8 cellular contexts compared by ENCODE assay signal in genomic region chrX:48521353-48522243, GRCh38. TPM values are rescaled to one million over a fixed set of nuclear protein-coding genes. Genes with fewer than 3 reads are reported as not detected.
DNase-seq lines count a peak whose midpoint lies in the region; ATAC-seq and TF ChIP-seq lines count a peak whose summit lies in the region.

EBP (plus strand) TSS chrX:48521808; CDS start chrX:48523772, 1,964 bp downstream.

- TF ChIP-seq POLR2A in lower leg skin (IDR thresholded peaks at IDR 0.05), result no peak

- peak in 3 of 56 donors; percentile 3 to 12 (median 6) for TF ChIP-seq CTCF in dorsolateral prefrontal cortex (IDR thresholded peaks at IDR 0.05 in 54 of 56, conservative IDR thresholded peaks at IDR 0.05 in 2 of 56; ENCODE audit: low read depth in 1 of 56, partially characterized antibody in 56 of 56)
- no peak for TF ChIP-seq CTCF in lower leg skin (IDR thresholded peaks at IDR 0.05)

- intact Hi-C loops in dorsolateral prefrontal cortex (cut with DNase I) (loop anchor here in 1 of 2 donors (2.0 kb wide), 1 partner anchor 17 kb away; the partner anchor contains the start of gene TBC1D25), lower leg skin (cut with DNase I; ENCODE audit: low total_unique reads) (no loop called here)

- DNase-seq in CD1c-positive myeloid dendritic cell (ENCODE audit: extremely low spot score) (peak; percentile 95), NCI-H82 treated with DMSO at 0.1 percent for 48 hours (lab: John Stamatoyannopoulos, UW; ENCODE audit: unreplicated experiment) (peak; percentile 92), dorsolateral prefrontal cortex (peak; percentile 76 to 94 (median 88)), lower leg skin (ENCODE audit: low spot score in 2 of 2) (peak; percentile 85 to 97)
- peak; percentile 95 for DNase-seq in activated CD4-positive, alpha-beta T cell treated with anti-CD3 and anti-CD28 coated beads, Interleukin-2, amount 50 U/mL, for 48 hours
- peak; percentile 89 to 91 for DNase-seq in stimulated activated CD4-positive, alpha-beta T cell treated with anti-CD3 and anti-CD28 coated beads, Interleukin-4, amount 100 ng/mL, for 4 hours

- ATAC-seq in GM19452 (IDR thresholded peaks at IDR 0.05; ENCODE audit: unreplicated experiment) (peak; percentile 97), HG03575 (IDR thresholded peaks at IDR 0.05; ENCODE audit: extremely low read depth, insufficient number of reproducible peaks, low FRiP score, unreplicated experiment) (peak; percentile 90)

- peaks cover 0 to 28% (median 4%) of the 10 kb centered on the region in 45 donors for H3K27me3 ChIP-seq in dorsolateral prefrontal cortex

- 2 to 39% methylated on average over 21 to 66 of the region's 66 CpGs for WGBS in lower leg skin, 2 donors

- H3K4me3 ChIP-seq in dorsolateral prefrontal cortex, result peak within 1 kb of the TSS; percentile 30 to 73 (median 60)
- peak within 1 kb of the TSS; percentile 30 for H3K4me3 ChIP-seq in lower leg skin (ENCODE audit: low read depth, poor library complexity, severe bottlenecking)

- H3K27ac ChIP-seq in dorsolateral prefrontal cortex, result peak within 1 kb of the TSS in 48 of 59 donors; percentile 18 to 86 (median 63)

RNA-seq across cellular contexts. Expression of gene EBP, which starts in this region (rescaled TPM):
- total RNA-seq in dorsolateral prefrontal cortex (10 to 100 TPM; 13.5 to 43.9 (median 25.0) TPM), lower leg skin (10 to 100 TPM; 43.5 to 87.0 (median 64.1) TPM)

Comparison
In these comparisons a context has a peak if more than half of its experiments do, and no peak if none do; other contexts are left out.
1. Peak in every context shown above with its lines: DNase-seq, ATAC-seq, H3K4me3 ChIP-seq and H3K27ac ChIP-seq.